8 cellular contexts compared by ENCODE assay signal in the genomic region with DNA sequence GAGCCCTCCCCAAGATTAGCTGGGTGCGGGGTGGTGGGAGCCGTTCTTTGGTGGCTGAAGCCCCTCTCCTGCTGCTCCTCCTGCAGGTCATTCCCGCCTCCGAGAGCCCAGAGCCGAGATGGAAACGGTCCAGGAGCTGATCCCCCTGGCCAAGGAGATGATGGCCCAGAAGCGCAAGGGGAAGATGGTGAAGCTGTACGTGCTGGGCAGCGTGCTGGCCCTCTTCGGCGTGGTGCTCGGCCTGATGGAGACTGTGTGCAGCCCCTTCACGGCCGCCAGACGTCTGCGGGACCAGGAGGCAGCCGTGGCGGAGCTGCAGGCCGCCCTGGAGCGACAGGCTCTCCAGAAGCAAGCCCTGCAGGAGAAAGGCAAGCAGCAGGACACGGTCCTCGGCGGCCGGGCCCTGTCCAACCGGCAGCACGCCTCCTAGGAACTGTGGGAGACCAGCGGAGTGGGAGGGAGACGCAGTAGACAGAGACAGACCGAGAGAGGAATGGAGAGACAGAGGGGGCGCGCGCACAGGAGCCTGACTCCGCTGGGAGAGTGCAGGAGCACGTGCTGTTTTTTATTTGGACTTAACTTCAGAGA. TPM values are rescaled to one million over a fixed set of nuclear protein-coding genes. Genes with fewer than 3 reads are reported as not detected.
A peak's percentile ranks its signal among the peaks of the same experiment; 100 is the strongest.
DNase-seq lines count a peak whose midpoint lies in the region; ATAC-seq and TF ChIP-seq lines count a peak whose summit lies in the region.

No MANE protein-coding gene starts in this region.

- intact Hi-C loops in lower leg skin (cut with DNase I; ENCODE audit: low total_unique reads): no loop called here

- DNase-seq in EH (ENCODE audit: low read depth): peak; percentile 51
- DNase-seq in NT2/D1 (ENCODE audit: low read depth, low spot score): peak; percentile 18
- peak in 1 of 2 donors; percentile 85 for DNase-seq in lower leg skin (ENCODE audit: low spot score in 2 of 2)
- no peak for DNase-seq in effector CD8-positive, alpha-beta T cell (lab: John Stamatoyannopoulos, UW)
- no peak for DNase-seq in SHP77 treated with DMSO at 0.1 percent for 48 hours (lab: John Stamatoyannopoulos, UW)

- H3K9me3 ChIP-seq in NT2/D1 (ENCODE audit: insufficient read depth, low read length): no peaks in the 10 kb centered on the region
- no peaks in the 10 kb centered on the region for H3K9me3 ChIP-seq in ectodermal cell (ENCODE audit: control insufficient read depth, low read length)

- H3K9ac ChIP-seq in NT2/D1 (ENCODE audit: insufficient read length, low read depth): peak overlapping the region; percentile 61

- no peak for TF ChIP-seq CTCF in lower leg skin (IDR thresholded peaks at IDR 0.05)

- no peak for TF ChIP-seq POLR2A in lower leg skin (IDR thresholded peaks at IDR 0.05)

- ATAC-seq in HG02973 (IDR thresholded peaks at IDR 0.05; ENCODE audit: unreplicated experiment): no peak

- H3K27me3 ChIP-seq in NT2/D1 (ENCODE audit: insufficient read depth, insufficient read length): peaks cover 67% of the 10 kb centered on the region
- H3K27me3 ChIP-seq in ectodermal cell (ENCODE audit: control insufficient read depth, insufficient read depth, low read length, poor library complexity, severe bottlenecking): peaks cover 69% of the 10 kb centered on the region

- no peak overlapping the region for H3K27ac ChIP-seq in ectodermal cell (ENCODE audit: insufficient read depth, low read depth, low read length, poor library complexity, severe bottlenecking)
- peak overlapping the region; percentile 24 for H3K27ac ChIP-seq in temporal lobe (ENCODE audit: low read depth, low read length)

- H3K4me3 ChIP-seq in NT2/D1 (ENCODE audit: insufficient read length, low read depth) (peak overlapping the region; percentile 65), ectodermal cell (ENCODE audit: insufficient read depth, low read depth, low read length) (peak overlapping the region; percentile 45), lower leg skin (ENCODE audit: low read depth, poor library complexity, severe bottlenecking) (peak overlapping the region; percentile 13)

- WGBS in ectodermal cell, 2 experiments: 1 to 2% methylated on average over 34 of the region's 34 CpGs
- WGBS in lower leg skin, 2 donors: 28 to 33% methylated on average over 33 to 34 of the region's 34 CpGs

- H3K36me3 ChIP-seq in NT2/D1 (ENCODE audit: insufficient read depth, insufficient read length, low read length) (no peaks in the 10 kb centered on the region), ectodermal cell (ENCODE audit: control insufficient read depth, insufficient read depth, low read length) (no peaks in the 10 kb centered on the region)

- H3K4me1 ChIP-seq in NT2/D1 (ENCODE audit: insufficient read depth, insufficient read length) (no peaks in the 10 kb centered on the region), ectodermal cell (ENCODE audit: control insufficient read depth, insufficient read depth, low read length) (no peaks in the 10 kb centered on the region)

RNA-seq across cellular contexts. Expression of gene G0S2, which starts 0.4 kb away (rescaled TPM):
- polyA plus RNA-seq in ectodermal cell (2013, experiment 1 of 4): not detected
- not detected for polyA plus RNA-seq in ectodermal cell (2013, experiment 2 of 4)
- polyA plus RNA-seq in ectodermal cell (2013, experiment 3 of 4): 0.48 TPM
- polyA plus RNA-seq in ectodermal cell (2013, experiment 4 of 4): 0.36 TPM
- 10 to 100 TPM in 3 of 4 donors, 1 to 10 TPM in 1; 4.9 to 68.7 (median 30.5) TPM for total RNA-seq in lower leg skin
- 2.5 TPM for total RNA-seq in temporal lobe

RNA-seq across cellular contexts. Expression of gene LAMB3, which starts 23.4 kb away (rescaled TPM):
- polyA plus RNA-seq in ectodermal cell (2013, experiment 1 of 4): 0.22 TPM
- polyA plus RNA-seq in ectodermal cell (2013, experiment 2 of 4): 0.25 TPM
- 0.11 TPM for polyA plus RNA-seq in ectodermal cell (2013, experiment 3 of 4)
- polyA plus RNA-seq in ectodermal cell (2013, experiment 4 of 4): not detected
- total RNA-seq in lower leg skin: 100 to 1,000 TPM in 3 of 4 donors, 10 to 100 TPM in 1; 70.0 to 181 (median 123) TPM
- total RNA-seq in temporal lobe: 0.74 TPM

RNA-seq across cellular contexts. Expression of gene HSD11B1, which starts 29.0 kb away (rescaled TPM):
- polyA plus RNA-seq in ectodermal cell (2013, experiment 1 of 4): not detected
- not detected for polyA plus RNA-seq in ectodermal cell (2013, experiment 2 of 4)
- not detected for polyA plus RNA-seq in ectodermal cell (2013, experiment 3 of 4)
- not detected for polyA plus RNA-seq in ectodermal cell (2013, experiment 4 of 4)
- 100 to 1,000 TPM in 1 of 4 donors, 10 to 100 TPM in 3; 37.1 to 166 (median 55.9) TPM for total RNA-seq in lower leg skin
- 0.25 TPM for total RNA-seq in temporal lobe

Comparison
In these comparisons a context has a peak if more than half of its experiments do, and no peak if none do; other contexts are left out.
1. DNase-seq: peak in EH (single experiment) and NT2/D1 (single experiment); none in effector CD8-positive, alpha-beta T cell (single experiment) and SHP77 treated with DMSO at 0.1 percent for 48 hours (single experiment).
2. H3K4me3 ChIP-seq: peak in every context shown above with its lines; median percentile 65 in NT2/D1; 45 in ectodermal cell; 13 in lower leg skin.
3. RNA of gene LAMB3, which starts 23.4 kb away (total RNA-seq): 70.0 to 181 TPM in lower leg skin; 0.74 TPM in temporal lobe (single experiment); every median in the first group is over 10 times any median in the second.
4. RNA of gene HSD11B1, which starts 29.0 kb away (total RNA-seq): 37.1 to 166 TPM in lower leg skin; 0.25 TPM in temporal lobe (single experiment); every median in the first group is over 10 times any median in the second.